In the genomic region with DNA sequence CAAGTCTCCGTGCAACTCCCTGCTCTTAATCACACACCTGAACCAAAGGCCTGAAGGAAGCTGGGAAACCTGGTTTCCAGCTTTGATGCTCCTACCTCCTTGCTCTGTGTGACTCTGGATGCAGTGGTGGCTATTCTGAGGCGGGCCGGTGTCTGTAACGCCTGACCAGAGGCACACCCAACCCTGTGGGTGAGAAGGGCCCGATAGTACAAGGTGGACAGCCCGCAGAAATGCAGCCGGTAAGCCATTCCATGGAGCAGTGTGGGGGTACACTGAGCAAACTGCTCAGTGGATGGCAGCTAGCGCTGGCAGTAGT, we compare ENCODE assay signal across 8 cellular contexts. TPM values are rescaled to one million over a fixed set of nuclear protein-coding genes. Genes with fewer than 3 reads are reported as not detected.
DNase-seq lines count a peak whose midpoint lies in the region; ATAC-seq and TF ChIP-seq lines count a peak whose summit lies in the region.

No MANE protein-coding gene starts in this region.

- no peak overlapping the region for H3K27ac Mint-ChIP-seq in activated CD8-positive, alpha-beta T cell treated with anti-CD3 and anti-CD28 coated beads for 36 hours

- 81% methylated on average over 8 of the region's 8 CpGs for WGBS in smooth muscle cell (ENCODE audit: low lambda C conversion rate)

- H3K27me3 ChIP-seq in smooth muscle cell (ENCODE audit: low read depth) = no peaks in the 10 kb centered on the region

- H3K9me3 ChIP-seq in iPS-18c (ENCODE audit: control insufficient read depth, insufficient read depth, low read length) (no peaks in the 10 kb centered on the region), smooth muscle cell (replicated peaks; ENCODE audit: low read depth) (no peaks in the 10 kb centered on the region)

- intact Hi-C loops in activated CD8-positive, alpha-beta T cell treated with anti-CD3 and anti-CD28 coated beads for 36 hours (cut with micrococcal nuclease) = no loop called here

- H3F3A ChIP-seq in smooth muscle cell (ENCODE audit: low read depth) = peaks cover 25% of the 10 kb centered on the region

- CTCF ChIA-PET in activated CD8-positive, alpha-beta T cell treated with anti-CD3 and anti-CD28 coated beads for 36 hours (lab: Charles Lee) = interaction anchor here (0.9 to 15.1 kb wide), 17 partner anchors 9 to 172 kb away, joined by 3 to 178 read pairs (median 8); partner anchors contain the start of gene AHDC1

- H4K20me1 ChIP-seq in smooth muscle cell (ENCODE audit: low read depth) = peaks cover 100% of the 10 kb centered on the region

- H3K36me3 Mint-ChIP-seq in activated CD8-positive, alpha-beta T cell treated with anti-CD3 and anti-CD28 coated beads for 36 hours (ENCODE audit: low read depth) = no peaks in the 10 kb centered on the region

- H3K27me3 Mint-ChIP-seq in activated CD8-positive, alpha-beta T cell treated with anti-CD3 and anti-CD28 coated beads for 36 hours = no peaks in the 10 kb centered on the region

- no peak for TF ChIP-seq CTCF in HFF-Myc (IDR thresholded peaks at IDR 0.05; ENCODE audit: low read depth, low read length, missing control alignments)
- no peak for TF ChIP-seq CTCF in activated CD8-positive, alpha-beta T cell treated with anti-CD3 and anti-CD28 coated beads for 36 hours (IDR thresholded peaks at IDR 0.05)
- no peak for TF ChIP-seq CTCF in smooth muscle cell (IDR thresholded peaks at IDR 0.05; ENCODE audit: borderline replicate concordance, insufficient read depth, poor library complexity, severe bottlenecking)

- peak overlapping the region; percentile 28 for H3K4me3 Mint-ChIP-seq in activated CD8-positive, alpha-beta T cell treated with anti-CD3 and anti-CD28 coated beads for 36 hours

- H2AFZ ChIP-seq in smooth muscle cell (ENCODE audit: low read depth) = no peak overlapping the region

- peaks cover 73% of the 10 kb centered on the region for H3K79me2 ChIP-seq in smooth muscle cell (ENCODE audit: low read depth)

- H3K4me3 ChIP-seq in HFF-Myc (replicated peaks; ENCODE audit: low read depth, low read length) = peak overlapping the region; percentile 14; the same call in 1 of the 2 replicates
- H3K4me3 ChIP-seq in iPS-18c (ENCODE audit: insufficient read depth, low read depth, low read length) = peak overlapping the region; percentile 40
- peak overlapping the region; percentile 42 for H3K4me3 ChIP-seq in smooth muscle cell

- ATAC-seq in activated CD8-positive, alpha-beta T cell treated with anti-CD3 and anti-CD28 coated beads for 36 hours = no peak
- no peak for ATAC-seq in GM18868 (IDR thresholded peaks at IDR 0.05; ENCODE audit: unreplicated experiment)

- H3K4me1 ChIP-seq in smooth muscle cell (ENCODE audit: low read depth) = peaks cover 92% of the 10 kb centered on the region

- H3K9me3 Mint-ChIP-seq in activated CD8-positive, alpha-beta T cell treated with anti-CD3 and anti-CD28 coated beads for 36 hours = no peaks in the 10 kb centered on the region

- POLR2A ChIA-PET in activated CD8-positive, alpha-beta T cell treated with anti-CD3 and anti-CD28 coated beads for 36 hours (lab: Charles Lee) = interaction anchor here (0.6 to 2.1 kb wide), 6 partner anchors 11 to 78 kb away, joined by 3 to 7 read pairs (median 4); partner anchors contain the start of gene WASF2

- H3K36me3 ChIP-seq in smooth muscle cell (ENCODE audit: low read depth) = no peaks in the 10 kb centered on the region

- H3K4me2 ChIP-seq in smooth muscle cell = peak overlapping the region; percentile 83

- DNase-seq in HFF-Myc (ENCODE audit: extremely low read depth, low read depth) (no peak), smooth muscle cell (lab: John Stamatoyannopoulos, UW; ENCODE audit: unreplicated experiment) (no peak), cortex of kidney (lab: John Stamatoyannopoulos, UW) (no peak), germinal center (ENCODE audit: low spot score) (no peak), DMS79 (lab: John Stamatoyannopoulos, UW) (no peak)
- DNase-seq in activated CD8-positive, alpha-beta T cell treated with anti-CD3 and anti-CD28 coated beads for 36 hours = no peak

- H3K27ac ChIP-seq in smooth muscle cell (ENCODE audit: low read depth) = peak overlapping the region; percentile 57

- peaks cover 29% of the 10 kb centered on the region for H3K4me1 Mint-ChIP-seq in activated CD8-positive, alpha-beta T cell treated with anti-CD3 and anti-CD28 coated beads for 36 hours (ENCODE audit: low read depth)

- H3K9ac ChIP-seq in smooth muscle cell (ENCODE audit: low read depth) = no peak overlapping the region

RNA-seq across cellular contexts. Expression of gene AHDC1, which starts 36.1 kb away (rescaled TPM):
- 10 to 100 TPM; 26.3 to 27.6 TPM for total RNA-seq in activated CD8-positive, alpha-beta T cell treated with anti-CD3 and anti-CD28 coated beads for 36 hours
- total RNA-seq in smooth muscle cell = 8.4 and 12.2 TPM in 2 replicates
- 12.2 and 15.6 TPM in 2 replicates for polyA plus RNA-seq in smooth muscle cell
